Comparison of ENCODE assay signal across 7 cellular contexts in the genomic region with DNA sequence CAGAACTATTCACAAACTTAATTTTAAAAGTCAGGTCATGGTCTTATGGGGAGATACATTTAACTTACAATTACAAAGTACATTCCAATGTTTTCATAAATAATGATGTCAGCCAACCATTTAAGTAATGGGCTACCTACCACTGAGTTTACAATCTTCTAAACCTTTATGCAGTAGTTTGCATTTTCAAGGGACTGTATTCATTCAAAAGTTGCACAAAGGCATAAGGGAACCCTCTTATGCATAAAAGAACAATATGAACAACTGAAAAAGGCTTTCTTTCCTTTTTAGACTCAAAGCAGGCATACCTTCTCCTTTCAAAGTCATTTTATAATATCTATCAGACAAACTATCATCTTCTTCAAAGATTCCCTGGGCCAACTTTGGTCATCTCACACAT.
"Had no signal": no experiment of that assay in that cellular context is flagged by ENCODE, and none has a peak within 500 bp of the region (broad histone marks: within the 10 kb centered on the region; RNA-seq: fewer than 3 reads in every experiment).

No MANE protein-coding gene starts in this region.

- H2AFZ ChIP-seq: GM23338 had no signal

- ATAC-seq: GM23338, HepG2 had no signal

- DNase-seq: H9, HCEC 1CT, HFFc6, KG1 had no signal

- H3K4me3 ChIP-seq: GM23338 had no signal

- H3K4me1 Mint-ChIP-seq: IgD-negative memory B cell had no signal

- H3K4me2 ChIP-seq: GM23338 had no signal

- H3K36me3 Mint-ChIP-seq: IgD-negative memory B cell had no signal

- H3K27ac Mint-ChIP-seq: GM23338, HFFc6, IgD-negative memory B cell had no signal

- H3K4me3 Mint-ChIP-seq: GM23338, H9, HFFc6, IgD-negative memory B cell had no signal

- H3K27me3 Mint-ChIP-seq: IgD-negative memory B cell had no signal
